In the genomic region with DNA sequence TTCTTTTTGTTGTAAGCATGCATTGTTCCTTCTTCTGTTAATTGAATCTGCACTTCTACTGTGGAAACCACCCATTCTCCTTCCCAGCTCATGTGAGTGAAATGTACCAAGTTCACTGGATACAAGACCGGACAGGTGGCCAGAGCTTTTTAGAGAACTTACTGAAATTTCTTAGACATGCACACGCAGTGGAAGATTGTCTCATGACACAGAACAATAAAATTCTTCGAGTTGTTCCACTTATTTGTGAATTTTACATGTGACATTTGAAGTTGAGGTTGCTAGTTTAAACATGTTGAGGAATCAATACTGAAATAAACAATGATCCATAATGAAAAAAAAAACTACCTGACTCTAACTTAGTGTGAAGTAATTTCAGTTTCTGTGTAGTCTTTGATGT, we compare ENCODE assay signal across 27 cellular contexts.
"Had no signal": no experiment of that assay in that cellular context is flagged by ENCODE, and none has a peak within 500 bp of the region (broad histone marks: within the 10 kb centered on the region; RNA-seq: fewer than 3 reads in every experiment).

No MANE protein-coding gene starts in this region.

- ATAC-seq: stimulated activated effector memory CD8-positive, alpha-beta T cell treated with anti-CD3 and anti-CD28 coated beads, Interleukin-12 subunit alpha, Interleukin-12 subunit beta, amount 100 ng/mL, for 72 hours; stimulated activated memory B cell treated with anti-CD40 and anti-IgM and Interleukin-4, amounts not matched to agents 10 μg/mL and 1 μg/mL and 100 μg/mL, for 72 hours; stimulated activated naive B cell treated with anti-CD40 and anti-IgM and Interleukin-4, amounts not matched to agents 10 μg/mL and 1 μg/mL and 100 μg/mL, for 72 hours; stimulated activated naive CD8-positive, alpha-beta T cell treated with anti-CD3 and anti-CD28 coated beads, Interleukin-15, amount 100 ng/mL, for 72 hours; stimulated activated naive CD8-positive, alpha-beta T cell treated with anti-CD3 and anti-CD28 coated beads, Interleukin-15, Interleukin-2, amounts not matched to agents 100 U/mL and 50 U/mL, for 24 hours; upper lobe of right lung had no signal

- H3K4me1 ChIP-seq: stomach, suprapubic skin, testis, thyroid gland, tibial artery, tibial nerve, transverse colon, upper lobe of left lung, upper lobe of right lung, uterus, vagina had no signal

- FAIRE-seq: urothelium cell line had no signal

- H3K27ac ChIP-seq: stomach, suprapubic skin, testis, thoracic aorta, thyroid gland, tibial artery, tibial nerve, transverse colon, upper lobe of left lung, upper lobe of right lung, uterus, vagina had no signal

- H3K27me3 ChIP-seq: stomach, suprapubic skin, testis, thyroid gland, tibial artery, tibial nerve, transverse colon, upper lobe of left lung, upper lobe of right lung, uterus, vagina had no signal

- DNase-seq: stimulated activated CD4-positive, alpha-beta T cell treated with anti-CD3 and anti-CD28 coated beads, Interleukin-2, amount 100 ng/mL, for 48 hours; stimulated activated CD4-positive, alpha-beta T cell treated with anti-CD3 and anti-CD28 coated beads, Interleukin-4, amount 100 ng/mL, for 1 hour; stimulated activated CD4-positive, alpha-beta T cell treated with anti-CD3 and anti-CD28 coated beads, Interleukin-4, amount 100 ng/mL, for 24 hours; stimulated activated CD4-positive, alpha-beta T cell treated with anti-CD3 and anti-CD28 coated beads, Interleukin-4, amount 100 ng/mL, for 4 hours; stimulated activated CD8-positive, alpha-beta memory T cell treated with anti-CD3 and anti-CD28 coated beads, Interleukin-4, amount 100 ng/mL, for 48 hours; stimulated activated naive B cell treated with anti-CD40 and anti-IgM and Interleukin-4, amounts not matched to agents 10 μg/mL and 1 μg/mL and 100 μg/mL, for 72 hours; stimulated activated naive CD4-positive, alpha-beta T cell; stimulated activated naive CD4-positive, alpha-beta T cell treated with Interleukin-2 at 50 U/mL for 16 hours; stimulated activated naive CD8-positive, alpha-beta T cell treated with anti-CD3 and anti-CD28 coated beads, Interleukin-15, amount 100 ng/mL, for 72 hours; stimulated activated naive CD8-positive, alpha-beta T cell treated with anti-CD3 and anti-CD28 coated beads, Interleukin-15, Interleukin-2, amounts not matched to agents 100 U/mL and 50 U/mL, for 24 hours; stomach; substantia nigra; testis; thyroid gland; tibial artery; transverse colon; trophoblast cell; upper lobe of left lung; upper lobe of right lung; uterus had no signal
